In the genomic region with DNA sequence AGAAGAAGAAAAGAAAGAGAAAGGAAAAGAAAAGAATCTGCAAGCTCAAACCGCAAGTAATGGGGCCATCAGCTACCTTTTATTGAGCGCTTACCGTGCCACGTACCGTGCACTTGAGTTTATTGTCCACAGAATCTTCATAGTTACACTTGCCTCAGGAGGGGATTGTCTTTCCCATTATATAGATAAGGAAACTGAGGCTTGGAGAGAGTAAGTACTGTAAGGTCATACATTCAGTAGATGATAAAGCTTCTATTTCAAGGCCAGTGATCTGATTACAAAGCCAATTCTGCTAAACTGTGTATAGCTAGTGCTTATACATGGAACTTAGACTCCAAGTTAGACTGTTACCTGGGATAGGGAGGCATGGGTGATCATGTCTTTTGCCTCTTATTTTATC, we compare ENCODE assay signal across 27 cellular contexts.
"Had no signal": no experiment of that assay in that cellular context is flagged by ENCODE, and none has a peak within 500 bp of the region (broad histone marks: within the 10 kb centered on the region; RNA-seq: fewer than 3 reads in every experiment).

No MANE protein-coding gene starts in this region.

- DNase-seq: colonic mucosa; cortex of kidney; effector CD8-positive, alpha-beta T cell; effector memory CD8-positive, alpha-beta T cell; endodermal cell; esophagus squamous epithelium; foreskin fibroblast; foreskin melanocyte; gastrocnemius medialis; glutamatergic neuron; head of caudate nucleus; heart right ventricle; hippocampal formation; immature natural killer cell; islet precursor cell; left cardiac atrium; left lung; left ventricle myocardium superior; lower lobe of right lung; mesendoderm; midbrain; mucosa of descending colon; naive B cell; naive thymus-derived CD8-positive, alpha-beta T cell had no signal

- H3K4me1 ChIP-seq: colonic mucosa, left lung, lower lobe of right lung had no signal

- ATAC-seq: effector memory CD8-positive, alpha-beta T cell; gastrocnemius medialis; heart right ventricle; left cardiac atrium; left lung; left ventricle myocardium superior; lower lobe of right lung; mucosa of descending colon; naive thymus-derived CD8-positive, alpha-beta T cell had no signal

- H3K36me3 Mint-ChIP-seq: immature natural killer cell; memory B cell; naive B cell; naive thymus-derived CD8-positive, alpha-beta T cell had no signal

- H3K9me3 Mint-ChIP-seq: dendritic cell treated with granulocyte-macrophage colony-stimulating factor and Interleukin-4, amounts not matched to agents 40 ng/mL and 50 ng/mL, for 4 days; effector memory CD8-positive, alpha-beta T cell; endodermal cell; memory B cell; naive thymus-derived CD8-positive, alpha-beta T cell had no signal

- H3K9me3 ChIP-seq: colonic mucosa, esophagus squamous epithelium, gastrocnemius medialis, heart right ventricle, left lung, lower lobe of right lung, mucosa of descending colon had no signal

- H3K27me3 ChIP-seq: colonic mucosa, gastrocnemius medialis, left lung had no signal

- H3K4me3 ChIP-seq: colonic mucosa, esophagus squamous epithelium, gastrocnemius medialis, heart right ventricle, left lung, lower lobe of right lung, mucosa of descending colon had no signal

- H3K4me1 Mint-ChIP-seq: endodermal cell, immature natural killer cell, memory B cell, naive B cell had no signal

- H3K36me3 ChIP-seq: colonic mucosa, esophagus squamous epithelium, gastrocnemius medialis, heart right ventricle, left lung, lower lobe of right lung had no signal

- H3K27ac Mint-ChIP-seq: dendritic cell treated with granulocyte-macrophage colony-stimulating factor and Interleukin-4, amounts not matched to agents 40 ng/mL and 50 ng/mL, for 4 days; effector memory CD8-positive, alpha-beta T cell; endodermal cell; immature natural killer cell; memory B cell; naive thymus-derived CD8-positive, alpha-beta T cell had no signal

- H3K27ac ChIP-seq: colonic mucosa, esophagus squamous epithelium, gastrocnemius medialis, heart right ventricle, left lung, lower lobe of right lung had no signal

- H3K4me3 Mint-ChIP-seq: dendritic cell treated with granulocyte-macrophage colony-stimulating factor and Interleukin-4, amounts not matched to agents 40 ng/mL and 50 ng/mL, for 4 days; effector memory CD8-positive, alpha-beta T cell; endodermal cell; immature natural killer cell; memory B cell; naive B cell; naive thymus-derived CD8-positive, alpha-beta T cell had no signal

- FAIRE-seq: endometrium had no signal
